In genomic region chr1:217506878-217507277, GRCh38 we compare ENCODE assay signal across 24 cellular contexts.
DNase-seq lines count a peak whose midpoint lies in the region; ATAC-seq and TF ChIP-seq lines count a peak whose summit lies in the region.
"Had no signal": no experiment of that assay in that cellular context is flagged by ENCODE, and none has a peak within 500 bp of the region (broad histone marks: within the 10 kb centered on the region; RNA-seq: fewer than 3 reads in every experiment).

No MANE protein-coding gene starts in this region.

- no peaks in the 10 kb centered on the region for H3K4me1 Mint-ChIP-seq in activated T-helper 17 cell treated with anti-CD3 and anti-CD28 coated beads, Interleukin-2, amount 50 U/mL, for 72 hours
- H3K4me1 Mint-ChIP-seq: brain had no signal

- H3K27ac ChIP-seq in thyroid gland = no peak overlapping the region
- H3K27ac ChIP-seq: ovary, right lobe of liver had no signal

- 97 to 98% methylated on average over 2 of the region's 2 CpGs for WGBS in thyroid gland, 2 donors

- TF ChIP-seq POLR2A in thyroid gland (IDR thresholded peaks at IDR 0.05) = no peak

- no peak for TF ChIP-seq CTCF in thyroid gland (IDR thresholded peaks at IDR 0.05)

- no peak overlapping the region for H3K4me3 ChIP-seq in thyroid gland (replicated peaks in 1 of 3)
- H3K4me3 ChIP-seq: ovary, right lobe of liver had no signal

- peaks cover 17% of the 10 kb centered on the region for H3K36me3 Mint-ChIP-seq in activated T-helper 17 cell treated with anti-CD3 and anti-CD28 coated beads, Interleukin-2, amount 50 U/mL, for 72 hours (ENCODE audit: low read depth)
- H3K36me3 Mint-ChIP-seq: natural killer cell had no signal

- DNase-seq in NCI-H2107 treated with DMSO at 0.1 percent for 48 hours (lab: John Stamatoyannopoulos, UW; ENCODE audit: unreplicated experiment) (peak; percentile 76), NCI-H2107 (lab: John Stamatoyannopoulos, UW) (no peak), NCI-H1417 treated with DMSO at 0.1 percent for 48 hours (lab: John Stamatoyannopoulos, UW) (peak; percentile 23), renal cortical epithelial cell (ENCODE audit: low read depth) (peak; percentile 1), thyroid gland (no peak), cerebellum (ENCODE audit: low spot score) (no peak)
- DNase-seq: 8988T; activated CD4-positive, CD25-positive, alpha-beta regulatory T cell; activated CD8-positive, alpha-beta T cell treated with anti-CD3 and anti-CD28 coated beads for 36 hours; activated T-cell treated with anti-CD3 and anti-CD28 coated beads, Interleukin-2, amount 50 U/mL, for 4 hours; kidney glomerular epithelial cell; mesendoderm; natural killer cell; NCI-H1694 treated with DMSO at 0.1 percent for 48 hours; NCI-H82; ovary; right lobe of liver; SK-N-SH had no signal

- H3K4me1 ChIP-seq in thyroid gland = no peaks in the 10 kb centered on the region
- H3K4me1 ChIP-seq: right lobe of liver had no signal

- no peaks in the 10 kb centered on the region for H3K36me3 ChIP-seq in thyroid gland
- H3K36me3 ChIP-seq: ovary, right lobe of liver had no signal

- no peak overlapping the region for H3K27ac Mint-ChIP-seq in activated T-helper 17 cell treated with anti-CD3 and anti-CD28 coated beads, Interleukin-2, amount 50 U/mL, for 72 hours
- H3K27ac Mint-ChIP-seq: activated CD8-positive, alpha-beta T cell treated with anti-CD3 and anti-CD28 coated beads for 36 hours; activated naive CD8-positive, alpha-beta T cell; brain; dendritic cell treated with granulocyte-macrophage colony-stimulating factor and Interleukin-4, amounts not matched to agents 40 ng/mL and 50 ng/mL, for 4 days; natural killer cell; stimulated activated naive CD8-positive, alpha-beta T cell treated with anti-CD3 and anti-CD28 coated beads, Interleukin-15, Interleukin-2, amounts not matched to agents 100 ng/mL and 50 ng/mL, for 24 hours had no signal

- H3K9me3 ChIP-seq in thyroid gland = no peaks in the 10 kb centered on the region
- H3K9me3 ChIP-seq: ovary, right lobe of liver, SK-N-SH had no signal

- no peaks in the 10 kb centered on the region for H3K27me3 ChIP-seq in thyroid gland
- H3K27me3 ChIP-seq: ovary, right lobe of liver had no signal

- no peak overlapping the region for H3K4me3 Mint-ChIP-seq in activated T-helper 17 cell treated with anti-CD3 and anti-CD28 coated beads, Interleukin-2, amount 50 U/mL, for 72 hours
- H3K4me3 Mint-ChIP-seq: activated CD8-positive, alpha-beta T cell treated with anti-CD3 and anti-CD28 coated beads for 36 hours; activated naive CD8-positive, alpha-beta T cell; activated T-cell treated with anti-CD3 and anti-CD28 coated beads, Interleukin-2, amount 50 U/mL, for 4 hours; brain; dendritic cell treated with granulocyte-macrophage colony-stimulating factor and Interleukin-4, amounts not matched to agents 40 ng/mL and 50 ng/mL, for 4 days; natural killer cell; stimulated activated naive CD8-positive, alpha-beta T cell treated with anti-CD3 and anti-CD28 coated beads, Interleukin-15, Interleukin-2, amounts not matched to agents 100 ng/mL and 50 ng/mL, for 24 hours had no signal

- ATAC-seq in activated T-helper 17 cell treated with anti-CD3 and anti-CD28 coated beads, Interleukin-2, amount 50 U/mL, for 72 hours (replicated peaks) = peak; percentile 62
- no peak for ATAC-seq in HG02588 (IDR thresholded peaks at IDR 0.05; ENCODE audit: unreplicated experiment)
- ATAC-seq: activated CD8-positive, alpha-beta T cell treated with anti-CD3 and anti-CD28 coated beads for 36 hours; activated T-cell treated with anti-CD3 and anti-CD28 coated beads, Interleukin-2, amount 50 U/mL, for 4 hours; natural killer cell; right lobe of liver had no signal

- no peaks in the 10 kb centered on the region for H3K27me3 Mint-ChIP-seq in activated T-helper 17 cell treated with anti-CD3 and anti-CD28 coated beads, Interleukin-2, amount 50 U/mL, for 72 hours
- H3K27me3 Mint-ChIP-seq: activated CD8-positive, alpha-beta T cell treated with anti-CD3 and anti-CD28 coated beads for 36 hours; activated naive CD8-positive, alpha-beta T cell; brain; dendritic cell treated with granulocyte-macrophage colony-stimulating factor and Interleukin-4, amounts not matched to agents 40 ng/mL and 50 ng/mL, for 4 days; stimulated activated naive CD8-positive, alpha-beta T cell treated with anti-CD3 and anti-CD28 coated beads, Interleukin-15, Interleukin-2, amounts not matched to agents 100 ng/mL and 50 ng/mL, for 24 hours had no signal

- no peaks in the 10 kb centered on the region for H3K9me3 Mint-ChIP-seq in activated T-helper 17 cell treated with anti-CD3 and anti-CD28 coated beads, Interleukin-2, amount 50 U/mL, for 72 hours
- H3K9me3 Mint-ChIP-seq: activated CD8-positive, alpha-beta T cell treated with anti-CD3 and anti-CD28 coated beads for 36 hours; activated T-cell treated with anti-CD3 and anti-CD28 coated beads, Interleukin-2, amount 50 U/mL, for 4 hours; brain; dendritic cell treated with granulocyte-macrophage colony-stimulating factor and Interleukin-4, amounts not matched to agents 40 ng/mL and 50 ng/mL, for 4 days; stimulated activated naive CD8-positive, alpha-beta T cell treated with anti-CD3 and anti-CD28 coated beads, Interleukin-15, Interleukin-2, amounts not matched to agents 100 ng/mL and 50 ng/mL, for 24 hours had no signal

- intact Hi-C loops in thyroid gland (cut with DNase I) = no loop called here

Comparison
In these comparisons a context has a peak if more than half of its experiments do, and no peak if none do; other contexts are left out.
1. DNase-seq: peak in NCI-H2107 treated with DMSO at 0.1 percent for 48 hours (single experiment), NCI-H1417 treated with DMSO at 0.1 percent for 48 hours (single experiment) and renal cortical epithelial cell (single experiment); none in NCI-H2107 (single experiment), thyroid gland (0 of 2) and cerebellum (single experiment).